Comparison of ENCODE assay signal across 13 cellular contexts in the genomic region with DNA sequence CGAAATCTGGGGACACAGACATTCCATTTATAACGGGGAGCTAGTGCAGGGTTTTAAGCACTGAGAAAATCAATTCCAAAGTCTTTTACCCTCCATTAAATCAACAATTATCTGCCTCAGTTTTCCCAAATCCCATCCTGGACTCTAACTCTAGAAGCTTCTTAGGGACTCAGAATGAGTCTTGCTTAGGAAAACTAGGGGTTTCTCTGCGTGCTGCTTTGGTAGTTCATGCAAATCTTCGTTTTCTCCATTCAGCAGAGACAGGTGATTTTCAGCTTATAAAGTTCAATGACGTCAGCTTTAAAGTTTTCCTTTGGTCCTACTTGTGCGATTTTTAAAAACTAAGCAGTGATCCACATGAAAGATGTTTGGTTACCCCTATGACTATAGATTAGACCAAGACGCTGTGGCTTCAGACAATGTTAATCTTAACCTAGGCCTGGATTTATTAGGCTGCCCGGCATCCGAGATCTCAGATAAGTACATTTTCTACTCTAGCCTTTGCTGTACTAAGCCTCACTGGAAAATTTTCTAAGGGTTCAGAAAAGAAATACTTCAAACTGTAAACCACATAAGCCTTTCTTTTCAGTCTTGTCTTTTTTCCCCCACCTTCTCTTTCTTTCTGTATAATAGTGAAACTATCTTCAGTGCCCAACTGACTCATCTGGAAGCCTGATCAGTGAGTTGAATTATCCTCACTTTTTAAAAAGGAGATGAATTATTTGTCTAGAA.
DNase-seq lines count a peak whose midpoint lies in the region; ATAC-seq, FAIRE-seq and TF ChIP-seq lines count a peak whose summit lies in the region.
"Had no signal": no experiment of that assay in that cellular context is flagged by ENCODE, and none has a peak within 500 bp of the region (broad histone marks: within the 10 kb centered on the region; RNA-seq: fewer than 3 reads in every experiment).

No MANE protein-coding gene starts in this region.

- TF ChIP-seq CTCF in GM13976 (IDR thresholded peaks at IDR 0.05; ENCODE audit: borderline replicate concordance, control extremely low read depth, extremely low read depth, insufficient read depth, missing control alignments) (no peak), stomach (IDR thresholded peaks at IDR 0.05) (no peak), MM.1S (IDR thresholded peaks at IDR 0.05; ENCODE audit: low read length) (no peak)

- no peaks in the 10 kb centered on the region for H3K36me3 Mint-ChIP-seq in T-helper 1 cell treated with Interleukin-12 subunit alpha and Interleukin-12 subunit beta and Interleukin-4 antibody, amounts not matched to agents 30 μg/mL and 1 μg/mL, for 36 hours (ENCODE audit: low read depth)

- DNase-seq in GM13976 (ENCODE audit: low spot score) = peak; percentile 46
- DNase-seq in GM19239 (ENCODE audit: insufficient read length, low spot score) = no peak
- no peak for DNase-seq in ecto neural progenitor cell (ENCODE audit: low spot score)
- DNase-seq in stomach = no peak
- DNase-seq in EL = no peak
- DNase-seq in MM.1S = no peak
- DNase-seq: Karpas-422; stimulated activated CD4-positive, alpha-beta T cell treated with anti-CD3 and anti-CD28 coated beads, Interleukin-2, amount 100 ng/mL, for 48 hours had no signal

- no peaks in the 10 kb centered on the region for H3K4me1 ChIP-seq in stomach
- H3K4me1 ChIP-seq in MM.1S (ENCODE audit: low read length) = peaks cover 2% of the 10 kb centered on the region; the same call in 1 of the 2 replicates
- H3K4me1 ChIP-seq: tibial nerve had no signal

- H3K27me3 ChIP-seq in stomach (no peaks in the 10 kb centered on the region), MM.1S (replicated peaks; ENCODE audit: insufficient read depth, low read length) (no peaks in the 10 kb centered on the region)
- H3K27me3 ChIP-seq: tibial nerve had no signal

- intact Hi-C loops in stomach (cut with DNase I; ENCODE audit: low total_unique reads) = no loop called here

- H3K4me3 ChIP-seq in stomach = no peak overlapping the region
- H3K4me3 ChIP-seq in MM.1S (ENCODE audit: low read length) = no peak overlapping the region
- H3K4me3 ChIP-seq: tibial nerve had no signal

- no peaks in the 10 kb centered on the region for H4K20me1 ChIP-seq in MM.1S (ENCODE audit: insufficient read depth, low read length)

- in situ Hi-C loops in GM13976 (cut with MboI; ENCODE audit: low sequenced_read_pairs, unreplicated experiment) = no loop called here

- H3K4me3 Mint-ChIP-seq in T-helper 1 cell treated with Interleukin-12 subunit alpha and Interleukin-12 subunit beta and Interleukin-4 antibody, amounts not matched to agents 30 μg/mL and 1 μg/mL, for 36 hours = no peak overlapping the region
- H3K4me3 Mint-ChIP-seq: neural crest cell had no signal

- peak; percentile 68 for ATAC-seq in HG02884 (IDR thresholded peaks at IDR 0.05; ENCODE audit: unreplicated experiment)

- H2AFZ ChIP-seq in MM.1S (ENCODE audit: low read length) = no peak overlapping the region

- H3F3A ChIP-seq in MM.1S (ENCODE audit: insufficient read depth, low read length) = no peaks in the 10 kb centered on the region; the same call in 1 of the 2 replicates

- H3K27ac Mint-ChIP-seq in T-helper 1 cell treated with Interleukin-12 subunit alpha and Interleukin-12 subunit beta and Interleukin-4 antibody, amounts not matched to agents 30 μg/mL and 1 μg/mL, for 36 hours = peak overlapping the region; percentile 62

- 81 to 87% (median 84%) methylated on average over 9 of the region's 9 CpGs for WGBS in stomach, 5 donors

- no peak overlapping the region for H3K9ac ChIP-seq in MM.1S (ENCODE audit: low read length)

- H3K27me3 Mint-ChIP-seq in T-helper 1 cell treated with Interleukin-12 subunit alpha and Interleukin-12 subunit beta and Interleukin-4 antibody, amounts not matched to agents 30 μg/mL and 1 μg/mL, for 36 hours (ENCODE audit: low read depth) = no peaks in the 10 kb centered on the region

- no peak for TF ChIP-seq EP300 in stomach (IDR thresholded peaks at IDR 0.05)

- H3K79me2 ChIP-seq in MM.1S (ENCODE audit: low read length) = no peaks in the 10 kb centered on the region

- H3K36me3 ChIP-seq in stomach = no peaks in the 10 kb centered on the region
- H3K36me3 ChIP-seq in MM.1S (replicated peaks; ENCODE audit: insufficient read depth, low read length) = no peaks in the 10 kb centered on the region
- H3K36me3 ChIP-seq: tibial nerve had no signal

- H3K9me3 ChIP-seq in stomach = no peaks in the 10 kb centered on the region
- no peaks in the 10 kb centered on the region for H3K9me3 ChIP-seq in MM.1S (replicated peaks; ENCODE audit: insufficient read depth, low read length)

- no peak overlapping the region for H3K27ac ChIP-seq in stomach
- H3K27ac ChIP-seq in MM.1S (ENCODE audit: low read length) = no peak overlapping the region
- H3K27ac ChIP-seq: tibial nerve had no signal

- no peak for TF ChIP-seq POLR2A in stomach (IDR thresholded peaks at IDR 0.05)

- H3K4me1 Mint-ChIP-seq in T-helper 1 cell treated with Interleukin-12 subunit alpha and Interleukin-12 subunit beta and Interleukin-4 antibody, amounts not matched to agents 30 μg/mL and 1 μg/mL, for 36 hours (ENCODE audit: low read depth) = peaks cover 18% of the 10 kb centered on the region
- H3K4me1 Mint-ChIP-seq: neural crest cell had no signal

- FAIRE-seq in GM19239 (lab: Jason Lieb, UNC) = peak; percentile 96
- FAIRE-seq: endothelial cell of umbilical vein had no signal

- H3K4me2 ChIP-seq in MM.1S (ENCODE audit: low read depth, low read length) = no peak overlapping the region

- H3K9me2 ChIP-seq in MM.1S (replicated peaks; ENCODE audit: insufficient read depth, low read length) = no peaks in the 10 kb centered on the region

- H3K9me3 Mint-ChIP-seq in T-helper 1 cell treated with Interleukin-12 subunit alpha and Interleukin-12 subunit beta and Interleukin-4 antibody, amounts not matched to agents 30 μg/mL and 1 μg/mL, for 36 hours = no peaks in the 10 kb centered on the region
- H3K9me3 Mint-ChIP-seq: neural crest cell had no signal
